8 cellular contexts compared by ENCODE assay signal in genomic region chr5:133240425-133241091, GRCh38.
A peak's percentile ranks its signal among the peaks of the same experiment; 100 is the strongest.
DNase-seq lines count a peak whose midpoint lies in the region; ATAC-seq lines count a peak whose summit lies in the region.

No MANE protein-coding gene starts in this region.

- H3K27me3 Mint-ChIP-seq in activated CD4-positive, alpha-beta memory T cell treated with anti-CD3 and anti-CD28 coated beads for 36 hours: no peaks in the 10 kb centered on the region
- H3K27me3 Mint-ChIP-seq in stimulated activated naive B cell treated with anti-CD40 and anti-IgM and Interleukin-4, amounts not matched to agents 10 μg/mL and 1 μg/mL and 100 μg/mL, for 72 hours: peaks cover 0 to 6% of the 10 kb centered on the region in 2 donors

- POLR2A ChIA-PET in activated CD4-positive, alpha-beta memory T cell treated with anti-CD3 and anti-CD28 coated beads for 36 hours (lab: Charles Lee): no interaction called here

- no peaks in the 10 kb centered on the region for H3K36me3 ChIP-seq in BLaER1 treated with 17β-estradiol and CSF1 and Interleukin-3, amounts not matched to agents 10 nM and 100 nM

- no peaks in the 10 kb centered on the region for H3K9me3 Mint-ChIP-seq in activated CD4-positive, alpha-beta memory T cell treated with anti-CD3 and anti-CD28 coated beads for 36 hours
- H3K9me3 Mint-ChIP-seq in stimulated activated naive B cell treated with anti-CD40 and anti-IgM and Interleukin-4, amounts not matched to agents 10 μg/mL and 1 μg/mL and 100 μg/mL, for 72 hours: peaks cover 0 to 2% of the 10 kb centered on the region in 2 donors

- H3K4me3 Mint-ChIP-seq in activated CD4-positive, alpha-beta memory T cell treated with anti-CD3 and anti-CD28 coated beads for 36 hours: no peak overlapping the region
- H3K4me3 Mint-ChIP-seq in stimulated activated naive B cell treated with anti-CD40 and anti-IgM and Interleukin-4, amounts not matched to agents 10 μg/mL and 1 μg/mL and 100 μg/mL, for 72 hours: peak overlapping the region in 1 of 2 donors; percentile 11

- H3K27ac Mint-ChIP-seq in activated CD4-positive, alpha-beta memory T cell treated with anti-CD3 and anti-CD28 coated beads for 36 hours: no peak overlapping the region
- H3K27ac Mint-ChIP-seq in stimulated activated naive B cell treated with anti-CD40 and anti-IgM and Interleukin-4, amounts not matched to agents 10 μg/mL and 1 μg/mL and 100 μg/mL, for 72 hours: peak overlapping the region; percentile 93

- no peaks in the 10 kb centered on the region for H3K36me3 Mint-ChIP-seq in activated CD4-positive, alpha-beta memory T cell treated with anti-CD3 and anti-CD28 coated beads for 36 hours
- H3K36me3 Mint-ChIP-seq in stimulated activated naive B cell treated with anti-CD40 and anti-IgM and Interleukin-4, amounts not matched to agents 10 μg/mL and 1 μg/mL and 100 μg/mL, for 72 hours: no peaks in the 10 kb centered on the region

- H3K9me3 ChIP-seq in BLaER1 treated with 17β-estradiol and CSF1 and Interleukin-3, amounts not matched to agents 10 nM and 100 nM (replicated peaks in 1 of 11): peaks cover 0 to 13% (median 7%) of the 10 kb centered on the region in 11 experiments; a peak in 5 of 22 replicates

- no peak overlapping the region for H3K4me3 ChIP-seq in BLaER1 treated with 17β-estradiol and CSF1 and Interleukin-3, amounts not matched to agents 10 nM and 100 nM

- intact Hi-C loops in activated CD4-positive, alpha-beta memory T cell treated with anti-CD3 and anti-CD28 coated beads for 36 hours (cut with micrococcal nuclease): no loop called here

- DNase-seq in HT-29 (ENCODE audit: low spot score) (peak; percentile 83), hepatic stellate cell (ENCODE audit: low spot score) (peak; percentile 83), cerebellar cortex (ENCODE audit: low spot score) (no peak)
- DNase-seq in activated CD4-positive, alpha-beta memory T cell treated with anti-CD3 and anti-CD28 coated beads for 36 hours: peak; percentile 75
- DNase-seq in stimulated activated naive B cell treated with anti-CD40 and anti-IgM and Interleukin-4, amounts not matched to agents 10 μg/mL and 1 μg/mL and 100 μg/mL, for 72 hours: no peak

- ATAC-seq in GM19035 (IDR thresholded peaks at IDR 0.05; ENCODE audit: unreplicated experiment): peak; percentile 72
- peak; percentile 22 to 60 for ATAC-seq in stimulated activated naive B cell treated with anti-CD40 and anti-IgM and Interleukin-4, amounts not matched to agents 10 μg/mL and 1 μg/mL and 100 μg/mL, for 72 hours (replicated peaks)
- ATAC-seq in GM19452 (IDR thresholded peaks at IDR 0.05; ENCODE audit: unreplicated experiment): no peak

- peaks cover 38 to 69% (median 48%) of the 10 kb centered on the region in 10 experiments for H3K4me1 ChIP-seq in BLaER1 treated with 17β-estradiol and CSF1 and Interleukin-3, amounts not matched to agents 10 nM and 100 nM

- peak overlapping the region in 1 of 11 experiments; percentile 25; a peak in 1 of 22 replicates for H3K9ac ChIP-seq in BLaER1 treated with 17β-estradiol and CSF1 and Interleukin-3, amounts not matched to agents 10 nM and 100 nM

- H3K27ac ChIP-seq in BLaER1 treated with 17β-estradiol and CSF1 and Interleukin-3, amounts not matched to agents 10 nM and 100 nM: peak overlapping the region in 10 of 11 experiments; percentile 12 to 65 (median 54); a peak in 18 of 22 replicates

- H3K27me3 ChIP-seq in BLaER1 treated with 17β-estradiol and CSF1 and Interleukin-3, amounts not matched to agents 10 nM and 100 nM: no peaks in the 10 kb centered on the region

- H4K20me1 ChIP-seq in BLaER1 treated with 17β-estradiol and CSF1 and Interleukin-3, amounts not matched to agents 10 nM and 100 nM: no peaks in the 10 kb centered on the region

- peaks cover 14% of the 10 kb centered on the region for H3K4me1 Mint-ChIP-seq in activated CD4-positive, alpha-beta memory T cell treated with anti-CD3 and anti-CD28 coated beads for 36 hours (ENCODE audit: low read depth)
- peaks cover 15 to 19% of the 10 kb centered on the region in 2 donors for H3K4me1 Mint-ChIP-seq in stimulated activated naive B cell treated with anti-CD40 and anti-IgM and Interleukin-4, amounts not matched to agents 10 μg/mL and 1 μg/mL and 100 μg/mL, for 72 hours

- peak overlapping the region; percentile 44 to 83 (median 63) for H3K4me2 ChIP-seq in BLaER1 treated with 17β-estradiol and CSF1 and Interleukin-3, amounts not matched to agents 10 nM and 100 nM

- CTCF ChIA-PET in activated CD4-positive, alpha-beta memory T cell treated with anti-CD3 and anti-CD28 coated beads for 36 hours (lab: Charles Lee): interaction anchor here (1.0 kb wide), 1 partner anchor 183 kb away, joined by 3 read pairs; no protein-coding TSS in a partner anchor

Comparison
In these comparisons a context has a peak if more than half of its experiments do, and no peak if none do; other contexts are left out.
1. DNase-seq: peak in HT-29 (single experiment), activated CD4-positive, alpha-beta memory T cell treated with anti-CD3 and anti-CD28 coated beads for 36 hours (single experiment) and hepatic stellate cell (single experiment); none in stimulated activated naive B cell treated with anti-CD40 and anti-IgM and Interleukin-4, amounts not matched to agents 10 μg/mL and 1 μg/mL and 100 μg/mL, for 72 hours (single experiment) and cerebellar cortex (single experiment).